ENCODE assay signal across 8 cellular contexts in genomic region chr15:59501531-59502113, GRCh38.
A peak's percentile ranks its signal among the peaks of the same experiment; 100 is the strongest.
DNase-seq lines count a peak whose midpoint lies in the region; FAIRE-seq and TF ChIP-seq lines count a peak whose summit lies in the region.

No MANE protein-coding gene starts in this region.

- H3K14ac ChIP-seq in H9 (ENCODE audit: insufficient read depth, low read length) = no peak overlapping the region

- H3K4me3 ChIP-seq in neutrophil (ENCODE audit: low read depth in 1 of 2, low read length in 1 of 2) = no peak overlapping the region

- H3K79me1 ChIP-seq in H9 (ENCODE audit: insufficient read depth, low read depth, low read length, poor library complexity, severe bottlenecking) = no peaks in the 10 kb centered on the region

- no peaks in the 10 kb centered on the region for H4K20me1 ChIP-seq in H9 (ENCODE audit: control insufficient read depth, insufficient read depth, insufficient read length)

- no peak overlapping the region for H4K5ac ChIP-seq in H9 (ENCODE audit: insufficient read length, low read depth, low read length)

- H3K4me1 Mint-ChIP-seq in H9 = no peaks in the 10 kb centered on the region
- no peaks in the 10 kb centered on the region for H3K4me1 Mint-ChIP-seq in endothelial cell (ENCODE audit: unreplicated experiment)

- H3K79me2 ChIP-seq in H9 (ENCODE audit: insufficient read depth, low read length) = no peaks in the 10 kb centered on the region

- no peak overlapping the region for H2BK120ac ChIP-seq in H9 (ENCODE audit: low read depth, low read length, poor library complexity, severe bottlenecking)

- H3K23ac ChIP-seq in H9 (ENCODE audit: insufficient read length, low read depth, low read length) = no peak overlapping the region

- H3K18ac ChIP-seq in H9 (ENCODE audit: insufficient read length, low read depth, low read length) = no peak overlapping the region

- H3K9me3 ChIP-seq in H9 (ENCODE audit: control insufficient read depth, low read depth, low read length) (no peaks in the 10 kb centered on the region), neutrophil (no peaks in the 10 kb centered on the region)

- no peaks in the 10 kb centered on the region for H3K36me3 Mint-ChIP-seq in H9 (ENCODE audit: insufficient read depth in 1 of 3, low read depth in 3 of 3)
- no peaks in the 10 kb centered on the region for H3K36me3 Mint-ChIP-seq in endothelial cell (ENCODE audit: low read depth, unreplicated experiment)

- no peak overlapping the region for H3K4ac ChIP-seq in H9 (ENCODE audit: low read depth, low read length)

- no peak overlapping the region for H3K4me2 ChIP-seq in H9 (ENCODE audit: insufficient read depth, insufficient read length, low read length)

- no peak overlapping the region for H2BK15ac ChIP-seq in H9 (ENCODE audit: low read depth, low read length)

- H3K4me1 ChIP-seq in H9 (ENCODE audit: insufficient read depth, low read length) (no peaks in the 10 kb centered on the region), neutrophil (ENCODE audit: control insufficient read depth in 1 of 2, insufficient read depth in 1 of 2, low read depth in 1 of 2, low read length in 1 of 2) (peaks cover 0 to under 1% of the 10 kb centered on the region in 2 experiments)

- no peak for FAIRE-seq in D721Med (lab: Jason Lieb, UNC)
- FAIRE-seq in RCC 7860 (lab: Jason Lieb, UNC) = peak; percentile 70

- H3K4me3 Mint-ChIP-seq in H9 (no peak overlapping the region), endothelial cell (ENCODE audit: unreplicated experiment) (no peak overlapping the region)

- no peak overlapping the region for H3K9ac ChIP-seq in H9 (ENCODE audit: extremely low read depth, insufficient read length, low read length)

- H3K23me2 ChIP-seq in H9 (ENCODE audit: insufficient read length, low read depth, low read length, poor library complexity, severe bottlenecking) = no peaks in the 10 kb centered on the region

- H2AK5ac ChIP-seq in H9 (ENCODE audit: insufficient read length, low read length) = no peak overlapping the region

- H3K27me3 ChIP-seq in H9 (ENCODE audit: insufficient read depth, low read length) (no peaks in the 10 kb centered on the region), neutrophil (peaks cover 29% of the 10 kb centered on the region)

- no peak overlapping the region for H2AFZ ChIP-seq in H9 (ENCODE audit: low read length)

- no CpG with 5 or more reads among the region's 5 CpGs for WGBS in H9 (ENCODE audit: extremely low coverage, insufficient read length, low lambda C conversion rate)

- TF ChIP-seq CTCF in D721Med (IDR thresholded peaks at IDR 0.05; ENCODE audit: insufficient read depth, missing control alignments) (peak; percentile 59), H9 (conservative IDR thresholded peaks at IDR 0.05) (peak; percentile 94), endothelial cell (IDR thresholded peaks at IDR 0.05; ENCODE audit: unreplicated experiment) (peak; percentile 63), neutrophil (IDR thresholded peaks at IDR 0.05) (peak; percentile 55)

- H3K27ac Mint-ChIP-seq in H9 (no peak overlapping the region), endothelial cell (ENCODE audit: unreplicated experiment) (no peak overlapping the region)

- H2BK5ac ChIP-seq in H9 (ENCODE audit: insufficient read length, low read length) = no peak overlapping the region

- no peak overlapping the region for H3K27ac ChIP-seq in H9 (ENCODE audit: insufficient read length, low read depth, low read length)
- no peak overlapping the region for H3K27ac ChIP-seq in neutrophil

- H4K8ac ChIP-seq in H9 (replicated peaks; ENCODE audit: insufficient read length, low read depth, low read length) = no peak overlapping the region

- no peak for DNase-seq in D721Med (ENCODE audit: insufficient read length, low spot score)
- DNase-seq in H9 = peak; percentile 66
- DNase-seq in RCC 7860 (ENCODE audit: low spot score) = peak; percentile 67
- DNase-seq in endothelial cell (ENCODE audit: low spot score) = peak; percentile 68
- no peak for DNase-seq in C1 segment of cervical spinal cord (lab: John Stamatoyannopoulos, UW)
- no peak for DNase-seq in activated CD8-positive, alpha-beta memory T cell treated with anti-CD3 and anti-CD28 coated beads, Interleukin-2, amount 50 U/mL, for 4 hours
- no peak for DNase-seq in middle frontal gyrus (ENCODE audit: extremely low spot score, low spot score)

- no peaks in the 10 kb centered on the region for H3K27me3 Mint-ChIP-seq in H9 (ENCODE audit: low read depth)
- H3K27me3 Mint-ChIP-seq in endothelial cell (ENCODE audit: unreplicated experiment) = no peaks in the 10 kb centered on the region

- H3K9me3 Mint-ChIP-seq in H9 (no peaks in the 10 kb centered on the region), endothelial cell (ENCODE audit: unreplicated experiment) (no peaks in the 10 kb centered on the region)

- H3T11ph ChIP-seq in H9 (ENCODE audit: low read length) = no peak overlapping the region

- no peak overlapping the region for H2BK12ac ChIP-seq in H9 (ENCODE audit: insufficient read length, low read depth, low read length)

- no peak overlapping the region for H3K56ac ChIP-seq in H9 (ENCODE audit: insufficient read length, low read depth, low read length)

- H4K91ac ChIP-seq in H9 (ENCODE audit: insufficient read length, low read depth, low read length) = no peak overlapping the region

- no peak overlapping the region for H2BK20ac ChIP-seq in H9 (ENCODE audit: low read depth, low read length, poor library complexity, severe bottlenecking)

- H3K36me3 ChIP-seq in neutrophil = no peaks in the 10 kb centered on the region

Comparison
In these comparisons a context has a peak if more than half of its experiments do, and no peak if none do; other contexts are left out.
1. DNase-seq: peak in H9 (single experiment), RCC 7860 (single experiment) and endothelial cell (single experiment); none in D721Med (single experiment), C1 segment of cervical spinal cord (0 of 14), activated CD8-positive, alpha-beta memory T cell treated with anti-CD3 and anti-CD28 coated beads, Interleukin-2, amount 50 U/mL, for 4 hours (single experiment) and middle frontal gyrus (single experiment).
2. Peak in every context shown above with its lines, with median percentiles within 50 percentile points of each other: CTCF ChIP-seq.